In genomic region chr17:30958187-30958586, GRCh38 we compare ENCODE assay signal across 1 cellular context.
TF ChIP-seq lines count a peak whose summit lies in the region.

No MANE protein-coding gene starts in this region.

TF ChIP-seq in GM23338, 12 proteins besides CTCF, POLR2A, EP300 and RAD21 (continued from another document):
- TF ChIP-seq, protein P1, sequence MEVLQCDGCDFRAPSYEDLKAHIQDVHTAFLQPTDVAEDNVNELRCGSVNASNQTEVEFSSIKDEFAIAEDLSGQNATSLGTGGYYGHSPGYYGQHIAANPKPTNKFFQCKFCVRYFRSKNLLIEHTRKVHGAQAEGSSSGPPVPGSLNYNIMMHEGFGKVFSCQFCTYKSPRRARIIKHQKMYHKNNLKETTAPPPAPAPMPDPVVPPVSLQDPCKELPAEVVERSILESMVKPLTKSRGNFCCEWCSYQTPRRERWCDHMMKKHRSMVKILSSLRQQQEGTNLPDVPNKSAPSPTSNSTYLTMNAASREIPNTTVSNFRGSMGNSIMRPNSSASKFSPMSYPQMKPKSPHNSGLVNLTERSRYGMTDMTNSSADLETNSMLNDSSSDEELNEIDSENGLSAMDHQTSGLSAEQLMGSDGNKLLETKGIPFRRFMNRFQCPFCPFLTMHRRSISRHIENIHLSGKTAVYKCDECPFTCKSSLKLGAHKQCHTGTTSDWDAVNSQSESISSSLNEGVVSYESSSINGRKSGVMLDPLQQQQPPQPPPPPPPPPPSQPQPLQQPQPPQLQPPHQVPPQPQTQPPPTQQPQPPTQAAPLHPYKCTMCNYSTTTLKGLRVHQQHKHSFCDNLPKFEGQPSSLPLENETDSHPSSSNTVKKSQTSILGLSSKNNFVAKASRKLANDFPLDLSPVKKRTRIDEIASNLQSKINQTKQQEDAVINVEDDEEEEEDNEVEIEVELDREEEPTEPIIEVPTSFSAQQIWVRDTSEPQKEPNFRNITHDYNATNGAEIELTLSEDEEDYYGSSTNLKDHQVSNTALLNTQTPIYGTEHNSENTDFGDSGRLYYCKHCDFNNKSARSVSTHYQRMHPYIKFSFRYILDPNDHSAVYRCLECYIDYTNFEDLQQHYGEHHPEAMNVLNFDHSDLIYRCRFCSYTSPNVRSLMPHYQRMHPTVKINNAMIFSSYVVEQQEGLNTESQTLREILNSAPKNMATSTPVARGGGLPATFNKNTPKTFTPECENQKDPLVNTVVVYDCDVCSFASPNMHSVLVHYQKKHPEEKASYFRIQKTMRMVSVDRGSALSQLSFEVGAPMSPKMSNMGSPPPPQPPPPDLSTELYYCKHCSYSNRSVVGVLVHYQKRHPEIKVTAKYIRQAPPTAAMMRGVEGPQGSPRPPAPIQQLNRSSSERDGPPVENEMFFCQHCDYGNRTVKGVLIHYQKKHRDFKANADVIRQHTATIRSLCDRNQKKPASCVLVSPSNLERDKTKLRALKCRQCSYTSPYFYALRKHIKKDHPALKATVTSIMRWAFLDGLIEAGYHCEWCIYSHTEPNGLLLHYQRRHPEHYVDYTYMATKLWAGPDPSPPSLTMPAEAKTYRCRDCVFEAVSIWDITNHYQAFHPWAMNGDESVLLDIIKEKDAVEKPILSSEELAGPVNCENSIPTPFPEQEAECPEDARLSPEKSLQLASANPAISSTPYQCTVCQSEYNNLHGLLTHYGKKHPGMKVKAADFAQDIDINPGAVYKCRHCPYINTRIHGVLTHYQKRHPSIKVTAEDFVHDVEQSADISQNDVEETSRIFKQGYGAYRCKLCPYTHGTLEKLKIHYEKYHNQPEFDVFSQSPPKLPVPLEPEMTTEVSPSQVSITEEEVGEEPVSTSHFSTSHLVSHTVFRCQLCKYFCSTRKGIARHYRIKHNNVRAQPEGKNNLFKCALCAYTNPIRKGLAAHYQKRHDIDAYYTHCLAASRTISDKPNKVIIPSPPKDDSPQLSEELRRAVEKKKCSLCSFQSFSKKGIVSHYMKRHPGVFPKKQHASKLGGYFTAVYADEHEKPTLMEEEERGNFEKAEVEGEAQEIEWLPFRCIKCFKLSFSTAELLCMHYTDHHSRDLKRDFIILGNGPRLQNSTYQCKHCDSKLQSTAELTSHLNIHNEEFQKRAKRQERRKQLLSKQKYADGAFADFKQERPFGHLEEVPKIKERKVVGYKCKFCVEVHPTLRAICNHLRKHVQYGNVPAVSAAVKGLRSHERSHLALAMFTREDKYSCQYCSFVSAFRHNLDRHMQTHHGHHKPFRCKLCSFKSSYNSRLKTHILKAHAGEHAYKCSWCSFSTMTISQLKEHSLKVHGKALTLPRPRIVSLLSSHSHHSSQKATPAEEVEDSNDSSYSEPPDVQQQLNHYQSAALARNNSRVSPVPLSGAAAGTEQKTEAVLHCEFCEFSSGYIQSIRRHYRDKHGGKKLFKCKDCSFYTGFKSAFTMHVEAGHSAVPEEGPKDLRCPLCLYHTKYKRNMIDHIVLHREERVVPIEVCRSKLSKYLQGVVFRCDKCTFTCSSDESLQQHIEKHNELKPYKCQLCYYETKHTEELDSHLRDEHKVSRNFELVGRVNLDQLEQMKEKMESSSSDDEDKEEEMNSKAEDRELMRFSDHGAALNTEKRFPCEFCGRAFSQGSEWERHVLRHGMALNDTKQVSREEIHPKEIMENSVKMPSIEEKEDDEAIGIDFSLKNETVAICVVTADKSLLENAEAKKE (CRISPR knock-in tag; IDR thresholded peaks at IDR 0.05), result no peak
- no peak for TF ChIP-seq ZNF114 (CRISPR knock-in tag; IDR thresholded peaks at IDR 0.05)
